ENCODE assay signal across 2 cellular contexts in genomic region chr11:82689347-82689746, GRCh38. TPM values are rescaled to one million over a fixed set of nuclear protein-coding genes. Genes with fewer than 3 reads are reported as not detected.
"Had no signal": no experiment of that assay in that cellular context is flagged by ENCODE, and none has a peak within 500 bp of the region (broad histone marks: within the 10 kb centered on the region; RNA-seq: fewer than 3 reads in every experiment).

No MANE protein-coding gene starts in this region.

RNA-seq across cellular contexts. Expression of gene FAM181B, which starts 44.3 kb away (rescaled TPM):
- total RNA-seq: left lung; naive thymus-derived CD8-positive, alpha-beta T cell had no signal
- polyA plus RNA-seq: naive thymus-derived CD8-positive, alpha-beta T cell had no signal
